8 cellular contexts compared by ENCODE assay signal in genomic region chr3:32401541-32402052, GRCh38. TPM values are rescaled to one million over a fixed set of nuclear protein-coding genes. Genes with fewer than 3 reads are reported as not detected.
DNase-seq lines count a peak whose midpoint lies in the region; ATAC-seq and TF ChIP-seq lines count a peak whose summit lies in the region.

No MANE protein-coding gene starts in this region.

- H2AFZ ChIP-seq in GM23338 (peak overlapping the region; percentile 15), hepatocyte (peak overlapping the region; percentile 92)

- peaks cover 41% of the 10 kb centered on the region for H3K4me1 ChIP-seq in DOHH2 (ENCODE audit: control insufficient read depth, low read length)
- peaks cover 31% of the 10 kb centered on the region for H3K4me1 ChIP-seq in GM23338 (ENCODE audit: insufficient read depth)
- H3K4me1 ChIP-seq in hepatocyte (ENCODE audit: insufficient read depth) = peaks cover 10% of the 10 kb centered on the region
- H3K4me1 ChIP-seq in prostate gland (replicated peaks) = no peaks in the 10 kb centered on the region

- H3K27me3 ChIP-seq in DOHH2 (ENCODE audit: control insufficient read depth, low read length) (no peaks in the 10 kb centered on the region), GM23338 (ENCODE audit: insufficient read depth) (no peaks in the 10 kb centered on the region), MG63 (no peaks in the 10 kb centered on the region), hepatocyte (no peaks in the 10 kb centered on the region), prostate gland (replicated peaks; ENCODE audit: insufficient read depth) (no peaks in the 10 kb centered on the region)

- H3K27ac Mint-ChIP-seq in GM23338 = peak overlapping the region; percentile 96
- peak overlapping the region; percentile 98 for H3K27ac Mint-ChIP-seq in T-helper 2 cell treated with Interferon-gamma antibody and Interleukin-4, amounts not matched to agents 5 μg/mL and 100 μg/mL, for 36 hours

- H4K20me1 ChIP-seq in DOHH2 (ENCODE audit: control insufficient read depth, insufficient read depth, low read depth, low read length) = no peaks in the 10 kb centered on the region
- H4K20me1 ChIP-seq in GM23338 (replicated peaks; ENCODE audit: insufficient read depth) = no peaks in the 10 kb centered on the region; the same call in 1 of the 2 replicates
- H4K20me1 ChIP-seq in hepatocyte (ENCODE audit: insufficient read depth, poor library complexity, severe bottlenecking) = no peaks in the 10 kb centered on the region

- DNase-seq in GM23338 (ENCODE audit: low spot score) = peak; percentile 88
- peak; percentile 80 for DNase-seq in MG63
- peak; percentile 52 for DNase-seq in T-helper 2 cell treated with Interferon-gamma antibody and Interleukin-4, amounts not matched to agents 5 μg/mL and 100 μg/mL, for 36 hours (ENCODE audit: low spot score)
- peak; percentile 94 for DNase-seq in astrocyte of the hippocampus (ENCODE audit: low read depth, low spot score)
- peak; percentile 69 for DNase-seq in hepatocyte (ENCODE audit: low spot score)
- DNase-seq in prostate gland (ENCODE audit: low spot score) = peak; percentile 61

- peaks cover 10% of the 10 kb centered on the region; the same call in 2 of the 3 replicates for H3K36me3 Mint-ChIP-seq in GM23338 (ENCODE audit: low read depth)
- peaks cover 20% of the 10 kb centered on the region for H3K36me3 Mint-ChIP-seq in T-helper 2 cell treated with Interferon-gamma antibody and Interleukin-4, amounts not matched to agents 5 μg/mL and 100 μg/mL, for 36 hours (ENCODE audit: low read depth)

- peak; percentile 85 for ATAC-seq in GM23338
- no peak for ATAC-seq in GM18873 (IDR thresholded peaks at IDR 0.05; ENCODE audit: low FRiP score, unreplicated experiment)

- no peaks in the 10 kb centered on the region for H3K9me2 ChIP-seq in DOHH2 (replicated peaks; ENCODE audit: control insufficient read depth, low read length)
- no peaks in the 10 kb centered on the region for H3K9me2 ChIP-seq in GM23338 (ENCODE audit: insufficient read depth)
- no peaks in the 10 kb centered on the region for H3K9me2 ChIP-seq in hepatocyte (replicated peaks; ENCODE audit: insufficient read depth)

- H3K4me3 ChIP-seq in DOHH2 (ENCODE audit: low read length) = peak overlapping the region; percentile 71
- peak overlapping the region; percentile 56 for H3K4me3 ChIP-seq in GM23338
- peak overlapping the region; percentile 38 for H3K4me3 ChIP-seq in MG63
- H3K4me3 ChIP-seq in hepatocyte = peak overlapping the region; percentile 22
- H3K4me3 ChIP-seq in prostate gland = peak overlapping the region; percentile 32 to 43

- intact Hi-C loops in prostate gland (cut with DNase I) = no loop called here

- H3K4me2 ChIP-seq in DOHH2 (ENCODE audit: low read length) = peak overlapping the region; percentile 78
- peak overlapping the region; percentile 82 for H3K4me2 ChIP-seq in GM23338
- peak overlapping the region; percentile 87 for H3K4me2 ChIP-seq in hepatocyte

- TF ChIP-seq CTCF in DOHH2 (IDR thresholded peaks at IDR 0.05; ENCODE audit: low read depth, low read length, poor library complexity, severe bottlenecking) (no peak), GM23338 (conservative IDR thresholded peaks at IDR 0.05; ENCODE audit: low read depth in 2 of 2) (no peak), hepatocyte (IDR thresholded peaks at IDR 0.05; ENCODE audit: poor library complexity) (no peak), prostate gland (IDR thresholded peaks at IDR 0.05) (no peak)

- peaks cover 43% of the 10 kb centered on the region for H3K4me1 Mint-ChIP-seq in GM23338
- H3K4me1 Mint-ChIP-seq in T-helper 2 cell treated with Interferon-gamma antibody and Interleukin-4, amounts not matched to agents 5 μg/mL and 100 μg/mL, for 36 hours (ENCODE audit: low read depth) = peaks cover 57% of the 10 kb centered on the region

- H3K9me3 ChIP-seq in DOHH2 (ENCODE audit: control insufficient read depth, insufficient read depth, low read length) (no peaks in the 10 kb centered on the region), MG63 (no peaks in the 10 kb centered on the region), hepatocyte (ENCODE audit: low read depth) (no peaks in the 10 kb centered on the region), prostate gland (no peaks in the 10 kb centered on the region)

- 3% methylated on average over 36 of the region's 40 CpGs for WGBS in hepatocyte (ENCODE audit: low lambda C conversion rate, missing lambda C conversion rate)
- 1% methylated on average over 27 of the region's 40 CpGs for WGBS in prostate gland

- H3F3A ChIP-seq in DOHH2 (ENCODE audit: control insufficient read depth, insufficient read depth) (peaks cover 23% of the 10 kb centered on the region), GM23338 (replicated peaks; ENCODE audit: low read depth) (peaks cover 14% of the 10 kb centered on the region)

- peak; percentile 30 for TF ChIP-seq POLR2A in prostate gland (IDR thresholded peaks at IDR 0.05)

- H3K9me3 Mint-ChIP-seq in GM23338 = no peaks in the 10 kb centered on the region; the same call in 2 of the 3 replicates
- H3K9me3 Mint-ChIP-seq in T-helper 2 cell treated with Interferon-gamma antibody and Interleukin-4, amounts not matched to agents 5 μg/mL and 100 μg/mL, for 36 hours = no peaks in the 10 kb centered on the region

- H3K27me3 Mint-ChIP-seq in GM23338 (ENCODE audit: insufficient read depth, low read depth, poor library complexity) = peaks cover 16% of the 10 kb centered on the region
- H3K27me3 Mint-ChIP-seq in T-helper 2 cell treated with Interferon-gamma antibody and Interleukin-4, amounts not matched to agents 5 μg/mL and 100 μg/mL, for 36 hours (ENCODE audit: low read depth) = no peaks in the 10 kb centered on the region

- H3K36me3 ChIP-seq in DOHH2 (ENCODE audit: control insufficient read depth, low read length) = no peaks in the 10 kb centered on the region
- H3K36me3 ChIP-seq in GM23338 (ENCODE audit: insufficient read depth) = no peaks in the 10 kb centered on the region
- H3K36me3 ChIP-seq in MG63 = no peaks in the 10 kb centered on the region
- H3K36me3 ChIP-seq in hepatocyte (replicated peaks; ENCODE audit: insufficient read depth, low read depth) = no peaks in the 10 kb centered on the region
- no peaks in the 10 kb centered on the region for H3K36me3 ChIP-seq in prostate gland

- H3K27ac ChIP-seq in DOHH2 (ENCODE audit: low read depth, low read length) (peak overlapping the region; percentile 46), GM23338 (ENCODE audit: low read depth) (peak overlapping the region; percentile 94), hepatocyte (peak overlapping the region; percentile 86), prostate gland (peak overlapping the region; percentile 70 to 83)

- peaks cover 10% of the 10 kb centered on the region; the same call in 1 of the 2 replicates for H3K79me2 ChIP-seq in DOHH2 (ENCODE audit: control insufficient read depth, low read length)
- peaks cover 70% of the 10 kb centered on the region for H3K79me2 ChIP-seq in GM23338 (replicated peaks; ENCODE audit: insufficient read depth)
- peaks cover 37% of the 10 kb centered on the region for H3K79me2 ChIP-seq in hepatocyte

- peak overlapping the region; percentile 68 for H3K4me3 Mint-ChIP-seq in GM23338
- peak overlapping the region; percentile 89 for H3K4me3 Mint-ChIP-seq in T-helper 2 cell treated with Interferon-gamma antibody and Interleukin-4, amounts not matched to agents 5 μg/mL and 100 μg/mL, for 36 hours

TF ChIP-seq in GM23338, 12 proteins besides CTCF, POLR2A, EP300 and RAD21:
- no peak for TF ChIP-seq ZNF114 (CRISPR knock-in tag; IDR thresholded peaks at IDR 0.05)
- TF ChIP-seq NANOG (IDR thresholded peaks at IDR 0.05; ENCODE audit: borderline replicate concordance) = no peak
- peak; percentile 79 for TF ChIP-seq CREB1 (CRISPR knock-in tag; IDR thresholded peaks at IDR 0.05; ENCODE audit: low read depth)

RNA-seq across cellular contexts. Expression of gene CMTM7, which starts 9.9 kb away (rescaled TPM):
- 23.6 and 32.2 TPM in 2 replicates for total RNA-seq in GM23338 (2014; rRNA removed; shearing (Covaris generic))
- polyA plus RNA-seq in GM23338 (2016; fragmentation: Nextera tagmentation; extraction: Ambion mirVana) (88.3 and 93.6 TPM in 2 replicates), hepatocyte (62.5 and 63.0 TPM in 2 replicates)
- total RNA-seq in MG63 (2014; rRNA removed; shearing (Covaris generic); ENCODE audit: low replicate concordance) = 1.7 TPM in 1 of 2 replicates, not detected in the other
- total RNA-seq in hepatocyte (6.1 and 11.4 TPM in 2 replicates), prostate gland (10 to 100 TPM; 15.6 to 33.1 TPM)
